ENCODE assay signal across 18 cellular contexts in genomic region chr3:178551916-178552321, GRCh38. TPM values are rescaled to one million over a fixed set of nuclear protein-coding genes. Genes with fewer than 3 reads are reported as not detected.
DNase-seq lines count a peak whose midpoint lies in the region; ATAC-seq and TF ChIP-seq lines count a peak whose summit lies in the region.
"Had no signal": no experiment of that assay in that cellular context is flagged by ENCODE, and none has a peak within 500 bp of the region (broad histone marks: within the 10 kb centered on the region; RNA-seq: fewer than 3 reads in every experiment).

No MANE protein-coding gene starts in this region.

- no peak overlapping the region for H3K27ac Mint-ChIP-seq in activated T-cell treated with anti-CD3 and anti-CD28 coated beads, Interleukin-2, amount 50 U/mL, for 72 hours
- H3K27ac Mint-ChIP-seq: neural progenitor cell had no signal

- no peaks in the 10 kb centered on the region for H3K36me3 Mint-ChIP-seq in activated T-cell treated with anti-CD3 and anti-CD28 coated beads, Interleukin-2, amount 50 U/mL, for 72 hours (ENCODE audit: insufficient read depth in 2 of 2)
- H3K36me3 Mint-ChIP-seq: neural progenitor cell had no signal

- H3K27me3 Mint-ChIP-seq in activated T-cell treated with anti-CD3 and anti-CD28 coated beads, Interleukin-2, amount 50 U/mL, for 72 hours (ENCODE audit: low read depth): peaks cover 7% of the 10 kb centered on the region

- no peak overlapping the region for H3K4me3 Mint-ChIP-seq in activated T-cell treated with anti-CD3 and anti-CD28 coated beads, Interleukin-2, amount 50 U/mL, for 72 hours
- H3K4me3 Mint-ChIP-seq: neural progenitor cell had no signal

- TF ChIP-seq CTCF in AG09309 (IDR thresholded peaks at IDR 0.05; ENCODE audit: control insufficient read depth, insufficient read depth, low read depth, low read length, missing control alignments): no peak

- no peaks in the 10 kb centered on the region for H3K4me1 Mint-ChIP-seq in activated T-cell treated with anti-CD3 and anti-CD28 coated beads, Interleukin-2, amount 50 U/mL, for 72 hours (ENCODE audit: low read depth)
- H3K4me1 Mint-ChIP-seq: neural progenitor cell had no signal

- DNase-seq in AG09309 (ENCODE audit: low read depth) (peak; percentile 35), M059J (ENCODE audit: low read depth) (peak; percentile 53), astrocyte of the hippocampus (ENCODE audit: low read depth, low spot score) (peak; percentile 6), iris pigment epithelial cell (ENCODE audit: low read depth) (peak; percentile 59), iPS-NIHi7 (ENCODE audit: extremely low spot score) (no peak), DMS 273 (lab: John Stamatoyannopoulos, UW; ENCODE audit: unreplicated experiment) (no peak), GM19240 (ENCODE audit: insufficient read length, low spot score) (no peak)
- no peak for DNase-seq in activated T-cell treated with anti-CD3 and anti-CD28 coated beads, Interleukin-2, amount 50 U/mL, for 72 hours
- DNase-seq: activated CD4-positive, alpha-beta T cell treated with anti-CD3 and anti-CD28 coated beads for 48 hours; activated naive CD4-positive, alpha-beta T cell; colonic mucosa; foreskin keratinocyte; kidney; MM.1S; NCI-H510A treated with DMSO at 0.1 percent for 48 hours; upper lobe of left lung had no signal

- no peaks in the 10 kb centered on the region for H3K9me3 Mint-ChIP-seq in activated T-cell treated with anti-CD3 and anti-CD28 coated beads, Interleukin-2, amount 50 U/mL, for 72 hours
- H3K9me3 Mint-ChIP-seq: neural progenitor cell had no signal

- no peak for ATAC-seq in activated T-cell treated with anti-CD3 and anti-CD28 coated beads, Interleukin-2, amount 50 U/mL, for 72 hours (replicated peaks in 1 of 2)
- ATAC-seq: foreskin keratinocyte, SK-N-SH treated with all-trans-retinoic acid at 6 μM for 48 hours had no signal

- H3K4me3 ChIP-seq in AG09309 (ENCODE audit: control insufficient read depth, low read depth, low read length): no peak overlapping the region
- H3K4me3 ChIP-seq: colonic mucosa, neural progenitor cell had no signal

RNA-seq across cellular contexts. Expression of gene KCNMB2, which starts 15.7 kb away (rescaled TPM):
- 7.9 and 10.4 TPM in 2 replicates for total RNA-seq in M059J (2014; rRNA removed; shearing (Covaris generic))
- total RNA-seq in activated T-cell treated with anti-CD3 and anti-CD28 coated beads, Interleukin-2, amount 50 U/mL, for 72 hours: not detected
- total RNA-seq: foreskin keratinocyte had no signal

Comparison
In these comparisons a context has a peak if more than half of its experiments do, and no peak if none do; other contexts are left out.
1. DNase-seq: peak in AG09309 (single experiment), M059J (single experiment), astrocyte of the hippocampus (single experiment) and iris pigment epithelial cell (single experiment); none in iPS-NIHi7 (single experiment), DMS 273 (single experiment), activated T-cell treated with anti-CD3 and anti-CD28 coated beads, Interleukin-2, amount 50 U/mL, for 72 hours (0 of 2) and GM19240 (single experiment).